Comparison of ENCODE assay signal across 14 cellular contexts in the genomic region with DNA sequence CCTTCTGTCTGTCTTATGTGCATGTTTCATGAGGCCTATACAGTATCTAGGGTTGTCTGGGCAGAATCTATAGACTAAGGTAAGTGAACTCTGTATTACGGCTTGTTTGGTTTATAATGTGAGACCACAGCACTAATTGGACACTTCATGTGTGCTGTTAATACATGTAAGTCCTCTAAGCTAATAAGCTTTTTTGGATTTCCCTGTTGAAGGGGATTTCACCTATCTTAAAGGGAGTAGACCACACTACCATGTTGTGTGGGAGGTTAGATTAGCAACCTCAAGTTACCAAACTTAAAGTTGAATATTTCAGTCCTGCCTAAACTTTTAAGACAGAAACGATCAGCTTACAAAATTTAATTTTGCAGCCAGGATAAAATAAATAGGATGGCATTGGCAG.
A peak's percentile ranks its signal among the peaks of the same experiment; 100 is the strongest.
DNase-seq lines count a peak whose midpoint lies in the region; ATAC-seq lines count a peak whose summit lies in the region.
"Had no signal": no experiment of that assay in that cellular context is flagged by ENCODE, and none has a peak within 500 bp of the region (broad histone marks: within the 10 kb centered on the region; RNA-seq: fewer than 3 reads in every experiment).

No MANE protein-coding gene starts in this region.

- H3K36me3 Mint-ChIP-seq in stimulated activated naive B cell treated with anti-CD40 and anti-IgM and Interleukin-4, amounts not matched to agents 10 μg/mL and 1 μg/mL and 100 μg/mL, for 72 hours = no peaks in the 10 kb centered on the region
- H3K36me3 Mint-ChIP-seq: CD4-positive, alpha-beta memory T cell had no signal

- H3K4me3 Mint-ChIP-seq in stimulated activated naive B cell treated with anti-CD40 and anti-IgM and Interleukin-4, amounts not matched to agents 10 μg/mL and 1 μg/mL and 100 μg/mL, for 72 hours = no peak overlapping the region
- H3K4me3 Mint-ChIP-seq: CD4-positive, alpha-beta memory T cell had no signal

- ATAC-seq in GM18861 (IDR thresholded peaks at IDR 0.05; ENCODE audit: unreplicated experiment) = peak; percentile 45
- ATAC-seq in GM21786 (IDR thresholded peaks at IDR 0.05; ENCODE audit: unreplicated experiment) = peak; percentile 48
- peak; percentile 62 for ATAC-seq in HG03039 (IDR thresholded peaks at IDR 0.05; ENCODE audit: unreplicated experiment)
- ATAC-seq in stimulated activated naive B cell treated with anti-CD40 and anti-IgM and Interleukin-4, amounts not matched to agents 10 μg/mL and 1 μg/mL and 100 μg/mL, for 72 hours (replicated peaks) = peak; percentile 45 to 48
- ATAC-seq in HG02588 (IDR thresholded peaks at IDR 0.05; ENCODE audit: unreplicated experiment) = no peak
- no peak for ATAC-seq in HG03457 (IDR thresholded peaks at IDR 0.05; ENCODE audit: unreplicated experiment)

- no peaks in the 10 kb centered on the region for H3K4me1 Mint-ChIP-seq in stimulated activated naive B cell treated with anti-CD40 and anti-IgM and Interleukin-4, amounts not matched to agents 10 μg/mL and 1 μg/mL and 100 μg/mL, for 72 hours
- H3K4me1 Mint-ChIP-seq: CD4-positive, alpha-beta memory T cell had no signal

- H3K27ac Mint-ChIP-seq in stimulated activated naive B cell treated with anti-CD40 and anti-IgM and Interleukin-4, amounts not matched to agents 10 μg/mL and 1 μg/mL and 100 μg/mL, for 72 hours = no peak overlapping the region
- H3K27ac Mint-ChIP-seq: CD4-positive, alpha-beta memory T cell had no signal

- H3K9me3 Mint-ChIP-seq in stimulated activated naive B cell treated with anti-CD40 and anti-IgM and Interleukin-4, amounts not matched to agents 10 μg/mL and 1 μg/mL and 100 μg/mL, for 72 hours = no peaks in the 10 kb centered on the region

- H3K27me3 Mint-ChIP-seq in stimulated activated naive B cell treated with anti-CD40 and anti-IgM and Interleukin-4, amounts not matched to agents 10 μg/mL and 1 μg/mL and 100 μg/mL, for 72 hours = no peaks in the 10 kb centered on the region
- H3K27me3 Mint-ChIP-seq: CD4-positive, alpha-beta memory T cell had no signal

- no peak for DNase-seq in stimulated activated naive B cell treated with anti-CD40 and anti-IgM and Interleukin-4, amounts not matched to agents 10 μg/mL and 1 μg/mL and 100 μg/mL, for 72 hours
- no peak for DNase-seq in activated CD4-positive, CD25-positive, alpha-beta regulatory T cell treated with anti-CD3 and anti-CD28 coated beads, Interleukin-2, amount 50 U/mL, for 72 hours
- DNase-seq: CD4-positive, alpha-beta memory T cell; GF-D8; NCI-H1105; NCI-H2081 treated with DMSO at 0.1 percent for 48 hours; NCI-H446 treated with DMSO at 0.1 percent for 48 hours; NK-92 treated with Interleukin-12 subunit alpha and Interleukin-12 subunit beta, amount 100 ng/mL, for 24 hours; Right ventricle myocardium superior had no signal

Comparison
In these comparisons a context has a peak if more than half of its experiments do, and no peak if none do; other contexts are left out.
1. ATAC-seq: peak in GM18861 (single experiment), GM21786 (single experiment), HG03039 (single experiment) and stimulated activated naive B cell treated with anti-CD40 and anti-IgM and Interleukin-4, amounts not matched to agents 10 μg/mL and 1 μg/mL and 100 μg/mL, for 72 hours (2 of 2); none in HG02588 (single experiment) and HG03457 (single experiment).